15 cellular contexts compared by ENCODE assay signal in the genomic region with DNA sequence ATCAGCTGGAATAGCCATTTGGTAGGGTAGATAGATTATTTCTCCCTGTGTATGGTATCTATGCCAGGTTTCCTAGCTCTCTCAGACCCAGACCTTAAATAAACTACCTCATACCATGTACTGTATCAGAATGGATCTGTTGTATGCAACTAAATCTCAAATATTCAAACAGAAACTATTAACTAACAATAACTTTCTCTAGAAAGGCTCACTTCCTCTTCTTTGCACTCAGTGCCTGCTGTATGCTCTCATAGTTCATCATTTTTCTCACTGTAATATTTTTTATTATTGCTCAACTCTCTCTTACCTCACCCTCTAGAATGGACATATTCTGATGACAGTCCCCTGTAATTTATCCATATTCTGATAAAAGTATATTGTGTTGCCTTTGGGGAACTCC.
DNase-seq lines count a peak whose midpoint lies in the region; ATAC-seq and TF ChIP-seq lines count a peak whose summit lies in the region.
"Had no signal": no experiment of that assay in that cellular context is flagged by ENCODE, and none has a peak within 500 bp of the region (broad histone marks: within the 10 kb centered on the region; RNA-seq: fewer than 3 reads in every experiment).

No MANE protein-coding gene starts in this region.

- TF ChIP-seq CTCF in colonic mucosa (IDR thresholded peaks at IDR 0.05): no peak
- no peak for TF ChIP-seq CTCF in sigmoid colon (IDR thresholded peaks at IDR 0.05)

- H3K36me3 ChIP-seq in colonic mucosa (no peaks in the 10 kb centered on the region), sigmoid colon (no peaks in the 10 kb centered on the region)
- H3K36me3 ChIP-seq: MG63 had no signal

- intact Hi-C loops in colonic mucosa (cut with DNase I) (no loop called here), left ventricle myocardium superior (cut with micrococcal nuclease) (no loop called here), sigmoid colon (cut with DNase I) (no loop called here)

- DNase-seq in MV-4-11 (lab: John Stamatoyannopoulos, UW): peak; percentile 78
- no peak for DNase-seq in colonic mucosa
- DNase-seq in left ventricle myocardium superior: no peak
- DNase-seq in KG1 (lab: John Stamatoyannopoulos, UW): no peak
- DNase-seq in sigmoid colon: no peak
- DNase-seq: CD8-positive, alpha-beta memory T cell; H9; MG63; NCI-H1417 treated with DMSO at 0.1 percent for 48 hours; NCI-H2029; NCI-H2171 treated with DMSO at 0.1 percent for 48 hours; NCI-H82 had no signal

- no peak overlapping the region for H3K9ac ChIP-seq in colonic mucosa (ENCODE audit: low read depth in 2 of 2, low read length in 2 of 2)

- H3K9me3 ChIP-seq in colonic mucosa (no peaks in the 10 kb centered on the region), sigmoid colon (no peaks in the 10 kb centered on the region)
- H3K9me3 ChIP-seq: MG63 had no signal

- ATAC-seq in GM18870 (IDR thresholded peaks at IDR 0.05; ENCODE audit: unreplicated experiment) (peak; percentile 64), HG02885 (IDR thresholded peaks at IDR 0.05; ENCODE audit: poor library complexity, unreplicated experiment) (peak; percentile 71), left ventricle myocardium superior (no peak)
- ATAC-seq: HepG2 had no signal

- TF ChIP-seq EP300 in sigmoid colon (IDR thresholded peaks at IDR 0.05): no peak

- H3K4me1 ChIP-seq in colonic mucosa: no peaks in the 10 kb centered on the region
- H3K4me1 ChIP-seq in sigmoid colon: no peaks in the 10 kb centered on the region

- H3K4me3 ChIP-seq in colonic mucosa (no peak overlapping the region), sigmoid colon (no peak overlapping the region)
- H3K4me3 ChIP-seq: MG63 had no signal

- no peaks in the 10 kb centered on the region for H3K27me3 ChIP-seq in colonic mucosa
- H3K27me3 ChIP-seq in sigmoid colon: no peaks in the 10 kb centered on the region
- H3K27me3 ChIP-seq: MG63 had no signal

- TF ChIP-seq POLR2A in sigmoid colon (IDR thresholded peaks at IDR 0.05): no peak

- H3K27ac ChIP-seq in colonic mucosa: no peak overlapping the region
- H3K27ac ChIP-seq in sigmoid colon: no peak overlapping the region
